Comparison of ENCODE assay signal across 8 cellular contexts in the genomic region with DNA sequence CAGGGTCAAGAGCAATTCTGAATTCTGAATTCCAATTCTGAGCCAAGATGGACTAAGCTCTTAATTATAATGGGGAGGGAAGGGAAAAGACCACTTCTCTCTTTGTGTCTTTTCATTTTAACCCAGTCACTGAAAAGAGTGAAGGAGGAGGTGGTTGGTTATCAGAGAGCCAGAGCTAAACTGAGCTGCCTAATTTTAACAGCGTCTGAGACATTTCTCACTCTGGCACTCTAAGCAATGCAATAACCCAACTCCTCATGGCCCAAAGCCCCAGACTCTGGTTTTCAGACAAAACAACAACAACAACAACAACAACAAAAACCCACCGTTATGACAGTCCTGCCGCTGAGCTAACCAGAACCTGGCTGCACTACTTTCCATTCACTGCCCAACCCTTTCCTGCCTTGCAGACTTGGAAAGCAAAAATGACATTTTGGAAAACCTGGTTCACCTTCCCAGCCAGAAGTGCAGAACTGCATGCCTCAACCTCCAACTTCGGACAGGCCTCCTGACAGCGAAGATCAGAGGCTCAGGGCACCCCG. TPM values are rescaled to one million over a fixed set of nuclear protein-coding genes. Genes with fewer than 3 reads are reported as not detected.
DNase-seq lines count a peak whose midpoint lies in the region; ATAC-seq, FAIRE-seq and TF ChIP-seq lines count a peak whose summit lies in the region.

No MANE protein-coding gene starts in this region.

- no peak for ATAC-seq in GM21723 (IDR thresholded peaks at IDR 0.05; ENCODE audit: unreplicated experiment)

- H3K27ac ChIP-seq in 22Rv1 (0 out of 2 replicates have a peak overlapping the region, but pooled peaks have one; percentile 25), HL-60 (replicated peaks) (no peak overlapping the region), mesodermal cell (ENCODE audit: low read depth, low read length, severe bottlenecking) (peak overlapping the region; percentile 73)

- H3K4me3 ChIP-seq in HL-60 (replicated peaks; ENCODE audit: insufficient read depth, low read length) (peak overlapping the region; percentile 64), cardiac fibroblast (replicated peaks in 1 of 2; ENCODE audit: low read depth in 2 of 2, low read length in 2 of 2) (peak overlapping the region; percentile 79 to 83), mesodermal cell (ENCODE audit: extremely low read depth, insufficient read depth, low read length, poor library complexity, severe bottlenecking) (peak overlapping the region; percentile 83)

- H3K27me3 ChIP-seq in HL-60 (ENCODE audit: insufficient read depth, poor library complexity, severe bottlenecking), result no peaks in the 10 kb centered on the region

- WGBS in mesodermal cell (ENCODE audit: insufficient coverage in 2 of 2), 2 experiments, result 0 to 5% methylated on average over 3 to 6 of the region's 6 CpGs

- peaks cover 6% of the 10 kb centered on the region for H3K4me1 ChIP-seq in mesodermal cell (ENCODE audit: control insufficient read depth, insufficient read depth, low read length, poor library complexity, severe bottlenecking)

- no peak for TF ChIP-seq CTCF in 22Rv1 (IDR thresholded peaks at IDR 0.05)
- TF ChIP-seq CTCF in HL-60 (IDR thresholded peaks at IDR 0.05; ENCODE audit: insufficient read depth, low read length), result no peak
- TF ChIP-seq CTCF in cardiac fibroblast (IDR thresholded peaks at IDR 0.05; ENCODE audit: low read depth, low read length), result no peak

- H3K9me3 ChIP-seq in mesodermal cell (ENCODE audit: control insufficient read depth, low read length), result no peaks in the 10 kb centered on the region

- peaks cover 20% of the 10 kb centered on the region for H3K36me3 ChIP-seq in mesodermal cell (ENCODE audit: control insufficient read depth, insufficient read depth, low read length)

- no peak for FAIRE-seq in frontal cortex (lab: Jason Lieb, UNC)

- no peak for DNase-seq in HL-60 (ENCODE audit: low read depth in 1 of 2, low spot score in 1 of 2)
- DNase-seq in cardiac fibroblast (ENCODE audit: low read depth in 2 of 2), result no peak
- DNase-seq in frontal cortex (ENCODE audit: low spot score in 2 of 2), result no peak
- DNase-seq in NCI-H1694 (lab: John Stamatoyannopoulos, UW), result no peak
- no peak for DNase-seq in activated CD8-positive, alpha-beta memory T cell treated with anti-CD3 and anti-CD28 coated beads, Interleukin-2, amount 50 U/mL, for 4 hours

RNA-seq across cellular contexts. Expression of a gene that starts 1.0 kb away (rescaled TPM):
- polyA plus RNA-seq in mesodermal cell (2013, experiment 1 of 2), result 18.1 TPM
- polyA plus RNA-seq in mesodermal cell (2013, experiment 2 of 2), result 14.5 TPM
- 82.3 TPM for total RNA-seq in frontal cortex

RNA-seq across cellular contexts. Expression of a gene that starts 53.8 kb away (rescaled TPM):
- polyA plus RNA-seq in mesodermal cell (2013, experiment 1 of 2), result not detected
- polyA plus RNA-seq in mesodermal cell (2013, experiment 2 of 2), result not detected
- total RNA-seq in frontal cortex, result not detected
